11 cellular contexts compared by ENCODE assay signal in the genomic region with DNA sequence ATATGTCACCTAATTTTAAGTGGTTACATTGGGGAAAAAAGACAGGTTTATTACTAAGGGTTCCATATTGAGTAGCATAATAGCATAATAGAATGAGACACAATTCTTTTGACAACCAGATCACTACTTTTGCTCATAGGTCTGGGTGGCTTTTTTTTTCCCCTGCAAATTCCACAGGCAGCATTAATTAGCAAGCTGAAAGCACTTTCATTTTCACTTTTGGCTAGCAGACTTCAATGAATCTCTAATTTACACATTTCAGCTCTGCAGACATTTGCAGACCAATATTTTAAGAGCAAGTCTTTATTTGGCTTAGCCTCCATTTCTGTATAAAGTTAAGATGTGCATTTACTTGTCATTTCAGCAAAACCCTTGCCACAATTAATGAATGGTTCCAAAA.
DNase-seq lines count a peak whose midpoint lies in the region; ATAC-seq and TF ChIP-seq lines count a peak whose summit lies in the region.
"Had no signal": no experiment of that assay in that cellular context is flagged by ENCODE, and none has a peak within 500 bp of the region (broad histone marks: within the 10 kb centered on the region; RNA-seq: fewer than 3 reads in every experiment).

No MANE protein-coding gene starts in this region.

- TF ChIP-seq POLR2A in prostate gland (IDR thresholded peaks at IDR 0.05): no peak

- H3K27ac ChIP-seq in PC-9: no peak overlapping the region
- H3K27ac ChIP-seq in prostate gland: no peak overlapping the region
- H3K27ac ChIP-seq: tibial artery had no signal

- POLR2A ChIA-PET in PC-9 (lab: Charles Lee; ENCODE audit: unreplicated experiment): no interaction called here

- intact Hi-C loops in PC-9 (cut with micrococcal nuclease; ENCODE audit: unreplicated experiment): no loop called here
- intact Hi-C loops in prostate gland (cut with DNase I): no loop called here

- DNase-seq in PC-9: no peak
- peak; percentile 32 for DNase-seq in medulla oblongata (ENCODE audit: extremely low spot score)
- DNase-seq in prostate gland (ENCODE audit: low spot score): no peak
- no peak for DNase-seq in SKM-1 treated with dmso at 0.1 percent for 144 hours (lab: John Stamatoyannopoulos, UW; ENCODE audit: unreplicated experiment)
- DNase-seq: NCI-H1930, occipital lobe, tibial artery had no signal

- H3K27me3 ChIP-seq in PC-9 (ENCODE audit: insufficient read depth, low read depth) (no peaks in the 10 kb centered on the region), prostate gland (replicated peaks; ENCODE audit: insufficient read depth) (no peaks in the 10 kb centered on the region)
- H3K27me3 ChIP-seq: tibial artery had no signal

- H3F3A ChIP-seq in PC-9 (ENCODE audit: insufficient read depth, low read depth): no peaks in the 10 kb centered on the region

- TF ChIP-seq CTCF in PC-9 (conservative IDR thresholded peaks at IDR 0.05): no peak
- no peak for TF ChIP-seq CTCF in prostate gland (IDR thresholded peaks at IDR 0.05)

- H3K36me3 ChIP-seq in PC-9 (ENCODE audit: low read depth) (no peaks in the 10 kb centered on the region), prostate gland (no peaks in the 10 kb centered on the region)
- H3K36me3 ChIP-seq: tibial artery had no signal

- no peaks in the 10 kb centered on the region for H4K20me1 ChIP-seq in PC-9 (ENCODE audit: insufficient read depth)

- H3K4me3 ChIP-seq in PC-9: 0 out of 2 replicates have a peak overlapping the region, but pooled peaks have one; percentile 4
- H3K4me3 ChIP-seq in prostate gland: no peak overlapping the region
- H3K4me3 ChIP-seq: tibial artery had no signal

- peak overlapping the region; percentile 31; the same call in 1 of the 2 replicates for H3K4me2 ChIP-seq in PC-9

- H3K4me1 ChIP-seq in PC-9 (replicated peaks; ENCODE audit: insufficient read depth): no peaks in the 10 kb centered on the region
- no peaks in the 10 kb centered on the region for H3K4me1 ChIP-seq in prostate gland (replicated peaks)
- H3K4me1 ChIP-seq: tibial artery had no signal

- no peak overlapping the region for H2AFZ ChIP-seq in PC-9

- CTCF ChIA-PET in PC-9 (lab: Charles Lee): no interaction called here

- H3K79me2 ChIP-seq in PC-9 (ENCODE audit: low read depth): no peaks in the 10 kb centered on the region

- H3K9me2 ChIP-seq in PC-9 (ENCODE audit: insufficient read depth): no peaks in the 10 kb centered on the region

- ATAC-seq in GM18520 (IDR thresholded peaks at IDR 0.05; ENCODE audit: unreplicated experiment): peak; percentile 54
- peak; percentile 77 for ATAC-seq in HG02798 (IDR thresholded peaks at IDR 0.05; ENCODE audit: poor library complexity, unreplicated experiment)
- ATAC-seq in GM19328 (IDR thresholded peaks at IDR 0.05; ENCODE audit: unreplicated experiment): no peak
- ATAC-seq in HG02973 (IDR thresholded peaks at IDR 0.05; ENCODE audit: unreplicated experiment): no peak

- no TSS peak for BruUV-seq in PC-9 (replicated peaks; lab: Mats Ljungman, UMichigan)

- H3K9me3 ChIP-seq in PC-9 (ENCODE audit: insufficient read depth, low read depth) (no peaks in the 10 kb centered on the region), prostate gland (no peaks in the 10 kb centered on the region)
- H3K9me3 ChIP-seq: tibial artery had no signal

Comparison
In these comparisons a context has a peak if more than half of its experiments do, and no peak if none do; other contexts are left out.
1. ATAC-seq: peak in GM18520 (single experiment) and HG02798 (single experiment); none in GM19328 (single experiment) and HG02973 (single experiment).